In the genomic region with DNA sequence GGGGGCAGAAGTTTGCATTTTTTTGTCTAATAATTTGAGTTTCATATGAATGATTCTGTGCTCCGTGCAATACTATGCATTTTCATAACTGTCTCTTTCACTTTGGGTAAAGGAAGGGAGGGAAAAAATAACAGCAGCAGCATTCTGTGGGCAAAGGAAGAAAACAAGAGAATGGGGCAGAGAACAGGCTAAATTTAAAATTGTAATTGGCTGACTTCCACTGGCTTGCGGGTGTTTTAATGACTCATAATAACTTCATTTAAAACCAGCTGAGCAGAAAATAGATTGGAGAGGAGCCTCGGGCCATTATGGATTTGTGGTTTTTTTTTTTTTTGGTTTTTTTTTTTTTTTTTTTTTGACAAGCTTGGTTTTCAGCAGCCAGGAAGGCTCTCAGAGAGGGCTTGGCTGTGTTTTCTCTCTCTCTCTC, we compare ENCODE assay signal across 7 cellular contexts.
DNase-seq lines count a peak whose midpoint lies in the region; ATAC-seq, FAIRE-seq and TF ChIP-seq lines count a peak whose summit lies in the region.

No MANE protein-coding gene starts in this region.

- H3K9me3 Mint-ChIP-seq in activated naive CD8-positive, alpha-beta T cell (ENCODE audit: low read depth): no peaks in the 10 kb centered on the region

- H3K9me3 ChIP-seq in heart right ventricle: no peaks in the 10 kb centered on the region
- no peaks in the 10 kb centered on the region for H3K9me3 ChIP-seq in small intestine (ENCODE audit: control insufficient read depth, low read depth)

- TF ChIP-seq CTCF in heart right ventricle (IDR thresholded peaks at IDR 0.05): no peak

- DNase-seq in HCEC 1CT (peak; percentile 93), NCI-H2107 (lab: John Stamatoyannopoulos, UW) (peak; percentile 37), heart right ventricle (no peak), small intestine (no peak)

- no peaks in the 10 kb centered on the region for H3K36me3 Mint-ChIP-seq in activated naive CD8-positive, alpha-beta T cell

- peaks cover 82 to 99% (median 95%) of the 10 kb centered on the region in 9 donors for H3K4me1 ChIP-seq in heart right ventricle
- peaks cover 66 to 67% of the 10 kb centered on the region in 2 donors for H3K4me1 ChIP-seq in small intestine (ENCODE audit: control insufficient read depth in 2 of 2, insufficient read depth in 1 of 2, low read depth in 1 of 2, low read length in 1 of 2)

- peaks cover 91% of the 10 kb centered on the region for H3K4me1 Mint-ChIP-seq in activated naive CD8-positive, alpha-beta T cell (ENCODE audit: low read depth)

- intact Hi-C loops in heart right ventricle (cut with DNase I): loop anchor here in 2 of 10 donors (5.0 kb wide), 2 partner anchors 85 to 105 kb away; no protein-coding TSS in a partner anchor

- H3K27me3 ChIP-seq in heart right ventricle (no peaks in the 10 kb centered on the region), small intestine (ENCODE audit: control insufficient read depth in 2 of 2, insufficient read depth in 2 of 2, low read length in 2 of 2) (no peaks in the 10 kb centered on the region)

- ATAC-seq in heart right ventricle (peak in 4 of 8 donors; percentile 6 to 28 (median 15)), HG03175 (IDR thresholded peaks at IDR 0.05; ENCODE audit: unreplicated experiment) (no peak), HG03521 (IDR thresholded peaks at IDR 0.05; ENCODE audit: unreplicated experiment) (no peak)

- H3K27ac ChIP-seq in heart right ventricle: peak overlapping the region; percentile 74 to 100 (median 97)
- peak overlapping the region in 1 of 2 donors; percentile 99 for H3K27ac ChIP-seq in small intestine (ENCODE audit: low read depth in 1 of 2, low read length in 1 of 2)

- H3K4me3 Mint-ChIP-seq in activated naive CD8-positive, alpha-beta T cell: peak overlapping the region; percentile 74

- H3K36me3 ChIP-seq in heart right ventricle (no peaks in the 10 kb centered on the region), small intestine (ENCODE audit: control insufficient read depth in 2 of 2, insufficient read depth in 2 of 2, low read length in 2 of 2) (peaks cover 0 to 2% of the 10 kb centered on the region in 2 donors)

- H3K27me3 Mint-ChIP-seq in activated naive CD8-positive, alpha-beta T cell: no peaks in the 10 kb centered on the region

- H3K4me3 ChIP-seq in heart right ventricle (peak overlapping the region in 5 of 10 donors; percentile 1 to 7 (median 4)), small intestine (ENCODE audit: low read depth in 1 of 2, low read length in 2 of 2) (no peak overlapping the region)

- FAIRE-seq in small intestine (lab: Jason Lieb, UNC): peak; percentile 55

- H3K27ac Mint-ChIP-seq in activated naive CD8-positive, alpha-beta T cell: peak overlapping the region; percentile 76

- WGBS in heart right ventricle, 2 donors: 1 to 4% methylated on average over 3 of the region's 3 CpGs
- WGBS in small intestine, 3 donors: 11 to 23% (median 17%) methylated on average over 3 of the region's 3 CpGs

Comparison
In these comparisons a context has a peak if more than half of its experiments do, and no peak if none do; other contexts are left out.
1. DNase-seq: peak in HCEC 1CT (single experiment) and NCI-H2107 (single experiment); none in heart right ventricle (0 of 2) and small intestine (single experiment).